16 cellular contexts compared by ENCODE assay signal in genomic region chr4:180674629-180675367, GRCh38.
"Had no signal": no experiment of that assay in that cellular context is flagged by ENCODE, and none has a peak within 500 bp of the region (broad histone marks: within the 10 kb centered on the region; RNA-seq: fewer than 3 reads in every experiment).

No MANE protein-coding gene starts in this region.

- H3K36me3 Mint-ChIP-seq: activated naive CD8-positive, alpha-beta T cell treated with anti-CD3 and anti-CD28 coated beads for 36 hours; natural killer cell had no signal

- H3K27ac Mint-ChIP-seq: activated CD4-positive, alpha-beta memory T cell treated with anti-CD3 and anti-CD28 coated beads, Interleukin-2, amount 10 ng/mL, durations not matched to agents 7 days and 5 days; activated naive CD8-positive, alpha-beta T cell treated with anti-CD3 and anti-CD28 coated beads for 36 hours; activated T-cell treated with anti-CD3 and anti-CD28 coated beads, Interleukin-2, amount 50 U/mL, for 72 hours; natural killer cell; stimulated activated naive CD8-positive, alpha-beta T cell treated with anti-CD3 and anti-CD28 coated beads, Interleukin-15, Interleukin-2, amounts not matched to agents 100 ng/mL and 50 ng/mL, for 24 hours had no signal

- H3K4me1 ChIP-seq: breast epithelium, esophagus muscularis mucosa, testis, upper lobe of right lung had no signal

- H3K4me3 Mint-ChIP-seq: activated CD4-positive, alpha-beta memory T cell treated with anti-CD3 and anti-CD28 coated beads, Interleukin-2, amount 10 ng/mL, durations not matched to agents 7 days and 5 days; activated naive CD8-positive, alpha-beta T cell treated with anti-CD3 and anti-CD28 coated beads for 36 hours; activated T-cell treated with anti-CD3 and anti-CD28 coated beads, Interleukin-2, amount 50 U/mL, for 72 hours; natural killer cell; stimulated activated naive CD8-positive, alpha-beta T cell treated with anti-CD3 and anti-CD28 coated beads, Interleukin-15, Interleukin-2, amounts not matched to agents 100 ng/mL and 50 ng/mL, for 24 hours had no signal

- H3K9me3 ChIP-seq: breast epithelium, esophagus muscularis mucosa, mucosa of descending colon, testis, upper lobe of right lung had no signal

- H3K27ac ChIP-seq: breast epithelium, dorsolateral prefrontal cortex, esophagus muscularis mucosa, testis, upper lobe of right lung, VCaP had no signal

- H3K9me3 Mint-ChIP-seq: activated naive CD8-positive, alpha-beta T cell treated with anti-CD3 and anti-CD28 coated beads for 36 hours; activated T-cell treated with anti-CD3 and anti-CD28 coated beads, Interleukin-2, amount 50 U/mL, for 72 hours had no signal

- ATAC-seq: activated T-cell treated with anti-CD3 and anti-CD28 coated beads, Interleukin-2, amount 50 U/mL, for 72 hours; mucosa of descending colon; natural killer cell; upper lobe of right lung had no signal

- DNase-seq: activated CD4-positive, alpha-beta memory T cell treated with anti-CD3 and anti-CD28 coated beads, Interleukin-2, amount 10 ng/mL, durations not matched to agents 7 days and 5 days; activated gamma-delta T cell treated with Interleukin-2 at 50 U/mL for 16 hours; activated naive CD8-positive, alpha-beta T cell treated with anti-CD3 and anti-CD28 coated beads for 36 hours; activated T-cell treated with anti-CD3 and anti-CD28 coated beads, Interleukin-2, amount 50 U/mL, for 72 hours; anterior cingulate cortex; dorsolateral prefrontal cortex; foreskin fibroblast; mucosa of descending colon; natural killer cell; stimulated activated CD4-positive, alpha-beta T cell treated with anti-CD3 and anti-CD28 coated beads, Interleukin-2, amount 100 ng/mL, for 48 hours; testis; upper lobe of right lung had no signal

- H3K27me3 Mint-ChIP-seq: activated CD4-positive, alpha-beta memory T cell treated with anti-CD3 and anti-CD28 coated beads, Interleukin-2, amount 10 ng/mL, durations not matched to agents 7 days and 5 days; stimulated activated naive CD8-positive, alpha-beta T cell treated with anti-CD3 and anti-CD28 coated beads, Interleukin-15, Interleukin-2, amounts not matched to agents 100 ng/mL and 50 ng/mL, for 24 hours had no signal

- H3K4me3 ChIP-seq: breast epithelium, dorsolateral prefrontal cortex, esophagus muscularis mucosa, mucosa of descending colon, testis, upper lobe of right lung had no signal

- H3K27me3 ChIP-seq: breast epithelium, esophagus muscularis mucosa, testis, upper lobe of right lung had no signal

- H3K36me3 ChIP-seq: breast epithelium, esophagus muscularis mucosa, upper lobe of right lung had no signal

- H3K4me1 Mint-ChIP-seq: activated CD4-positive, alpha-beta memory T cell treated with anti-CD3 and anti-CD28 coated beads, Interleukin-2, amount 10 ng/mL, durations not matched to agents 7 days and 5 days; activated naive CD8-positive, alpha-beta T cell treated with anti-CD3 and anti-CD28 coated beads for 36 hours; natural killer cell had no signal
